Comparison of ENCODE assay signal across 8 cellular contexts in the genomic region with DNA sequence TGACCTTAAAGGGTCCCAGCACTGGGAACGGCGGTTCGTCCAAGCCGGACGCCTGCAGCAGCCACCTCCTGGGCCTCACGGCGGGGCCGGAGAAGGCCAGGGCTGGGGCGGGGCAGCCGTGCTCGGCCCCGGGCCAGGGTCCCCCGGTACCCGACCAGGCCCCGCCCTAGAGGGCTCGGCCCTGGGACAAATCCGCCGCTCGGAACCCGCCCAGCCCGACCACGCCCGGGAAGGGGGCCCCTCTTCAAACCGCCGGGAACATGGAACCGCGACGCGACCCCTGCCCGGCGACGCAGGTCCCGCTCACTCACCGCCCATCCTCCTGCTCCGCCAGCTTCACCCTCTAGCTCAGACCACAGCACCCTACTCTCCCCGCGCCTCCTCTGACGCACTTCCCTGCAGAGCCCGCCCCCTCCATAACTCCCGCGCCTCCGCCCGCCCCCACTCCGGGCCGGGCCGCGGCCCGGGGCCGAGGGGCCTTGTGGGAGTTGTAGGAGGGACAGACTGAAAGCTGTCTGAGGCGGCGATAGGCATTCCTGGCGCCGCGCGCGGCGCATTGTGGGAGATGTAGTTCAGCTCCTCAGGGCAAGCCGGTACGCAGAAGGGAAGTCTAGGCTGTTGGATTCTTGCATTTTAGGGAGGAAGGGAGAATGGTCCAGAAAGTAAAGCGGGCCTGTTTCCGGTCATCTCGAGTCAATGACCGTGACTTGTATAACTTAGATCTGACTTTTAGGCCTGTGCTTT. TPM values are rescaled to one million over a fixed set of nuclear protein-coding genes. Genes with fewer than 3 reads are reported as not detected.
DNase-seq lines count a peak whose midpoint lies in the region; ATAC-seq and TF ChIP-seq lines count a peak whose summit lies in the region.

A gene (minus strand): TSS at position 365 of the 744 bp plus-strand sequence. CDS start 1,478 bp downstream, outside the sequence.

- TF ChIP-seq CTCF in Panc1 (IDR thresholded peaks at IDR 0.05), result no peak

- ATAC-seq in GM21723 (IDR thresholded peaks at IDR 0.05; ENCODE audit: unreplicated experiment) (peak; percentile 89), Panc1 (peak; percentile 100)
- ATAC-seq in activated T-cell treated with anti-CD3 and anti-CD28 coated beads, Interleukin-2, amount 50 U/mL, for 4 hours, result peak; percentile 94 to 97

- H3K36me3 ChIP-seq in Panc1 (ENCODE audit: control insufficient read depth, insufficient read depth, low read length) (peaks cover 38% of the 10 kb centered on the region), esophagus (ENCODE audit: control insufficient read depth in 2 of 2, insufficient read depth in 2 of 2, low read length in 1 of 2) (peaks cover 0 to 3% of the 10 kb centered on the region in 2 donors), mucosa of stomach (ENCODE audit: control insufficient read depth, insufficient read depth, low read length) (no peaks in the 10 kb centered on the region)

- H3K27me3 ChIP-seq in Panc1 (ENCODE audit: control insufficient read depth, insufficient read depth, low read length) (no peaks in the 10 kb centered on the region), esophagus (ENCODE audit: control insufficient read depth in 1 of 2, insufficient read depth in 2 of 2, low read length in 2 of 2) (no peaks in the 10 kb centered on the region), mucosa of stomach (ENCODE audit: control insufficient read depth, insufficient read depth, low read length) (no peaks in the 10 kb centered on the region)

- WGBS in esophagus, 2 donors, result 1% methylated on average over 49 to 63 of the region's 63 CpGs

- in situ Hi-C loops in Panc1 (cut with HindIII; ENCODE audit: low pct_unique_long_range_greater_than_20kb, low sequenced_read_pairs), result no loop called here

- no peaks in the 10 kb centered on the region for H3K9me3 Mint-ChIP-seq in activated T-cell treated with anti-CD3 and anti-CD28 coated beads, Interleukin-2, amount 50 U/mL, for 4 hours

- H3K36me3 Mint-ChIP-seq in activated T-cell treated with anti-CD3 and anti-CD28 coated beads, Interleukin-2, amount 50 U/mL, for 4 hours (ENCODE audit: insufficient read depth), result peaks cover 40% of the 10 kb centered on the region

- BruUV-seq in Panc1 (replicated peaks; lab: Mats Ljungman, UMichigan), result no TSS peak

- peak within 1 kb of the TSS; percentile 77 to 98 for H3K4me3 ChIP-seq in Panc1 (ENCODE audit: low read depth in 2 of 2, low read length in 2 of 2)
- H3K4me3 ChIP-seq in esophagus (ENCODE audit: low read depth in 1 of 2, low read length in 2 of 2), result peak within 1 kb of the TSS; percentile 68 to 91
- peak within 1 kb of the TSS; percentile 37 for H3K4me3 ChIP-seq in mucosa of stomach (ENCODE audit: low read length)

- DNase-seq in DMS53 (lab: John Stamatoyannopoulos, UW) (peak; percentile 96), KG1 (lab: John Stamatoyannopoulos, UW) (peak; percentile 92), Panc1 (ENCODE audit: low read depth, low spot score) (peak; percentile 92)
- peak; percentile 93 for DNase-seq in activated T-cell treated with anti-CD3 and anti-CD28 coated beads, Interleukin-2, amount 50 U/mL, for 4 hours
- peak; percentile 86 to 88 for DNase-seq in stimulated activated CD8-positive, alpha-beta memory T cell treated with anti-CD3 and anti-CD28 coated beads, Interleukin-7, amount 100 ng/mL, for 1 hour (ENCODE audit: low read depth in 2 of 2)

- H3K4me3 Mint-ChIP-seq in activated T-cell treated with anti-CD3 and anti-CD28 coated beads, Interleukin-2, amount 50 U/mL, for 4 hours, result peak within 1 kb of the TSS; percentile 92

- H3K4me1 ChIP-seq in Panc1 (ENCODE audit: control insufficient read depth, insufficient read depth, low read length), result peaks cover 13% of the 10 kb centered on the region
- H3K4me1 ChIP-seq in esophagus (ENCODE audit: control insufficient read depth in 2 of 2, insufficient read depth in 2 of 2, low read length in 1 of 2), result peaks cover 3% of the 10 kb centered on the region in 2 donors
- H3K4me1 ChIP-seq in mucosa of stomach (ENCODE audit: control insufficient read depth, insufficient read depth, low read length), result no peaks in the 10 kb centered on the region

- CTCF ChIA-PET in Panc1 (lab: Charles Lee), result no interaction called here

- H3K9ac ChIP-seq in mucosa of stomach (ENCODE audit: low read length), result peak within 1 kb of the TSS; percentile 83

- intact Hi-C loops in Panc1 (cut with micrococcal nuclease; ENCODE audit: unreplicated experiment), result no loop called here

- POLR2A ChIA-PET in Panc1 (lab: Charles Lee), result no interaction called here

- H3K27ac ChIP-seq in Panc1 (ENCODE audit: low read length) (peak within 1 kb of the TSS; percentile 92), esophagus (ENCODE audit: low read depth in 2 of 2, low read length in 1 of 2) (peak within 1 kb of the TSS; percentile 98)

- H3K27me3 Mint-ChIP-seq in activated T-cell treated with anti-CD3 and anti-CD28 coated beads, Interleukin-2, amount 50 U/mL, for 4 hours (ENCODE audit: low read depth), result no peaks in the 10 kb centered on the region

- H3K4me1 Mint-ChIP-seq in activated T-cell treated with anti-CD3 and anti-CD28 coated beads, Interleukin-2, amount 50 U/mL, for 4 hours (ENCODE audit: low read depth), result peaks cover 47% of the 10 kb centered on the region

- H3K9me3 ChIP-seq in Panc1 (ENCODE audit: control insufficient read depth, insufficient read depth, low read depth, low read length) (no peaks in the 10 kb centered on the region), esophagus (ENCODE audit: control insufficient read depth in 2 of 2, insufficient read depth in 1 of 2, low read depth in 1 of 2, low read length in 1 of 2) (no peaks in the 10 kb centered on the region), mucosa of stomach (ENCODE audit: control insufficient read depth, low read length) (no peaks in the 10 kb centered on the region)

RNA-seq across cellular contexts. Expression of the gene that starts here (rescaled TPM):
- 77.3 TPM for total RNA-seq in Panc1 (2021; ENCODE audit: unreplicated experiment)
- polyA plus RNA-seq in Panc1 (2012; ENCODE audit: insufficient read length), result 73.1 TPM
- total RNA-seq in activated T-cell treated with anti-CD3 and anti-CD28 coated beads, Interleukin-2, amount 50 U/mL, for 4 hours, result 100 to 1,000 TPM; 222 to 249 (median 241) TPM
- 10 to 100 TPM; 62.8 to 82.5 TPM for polyA plus RNA-seq in esophagus

Comparison
In these comparisons a context has a peak if more than half of its experiments do, and no peak if none do; other contexts are left out.
1. Peak in every context shown above with its lines: DNase-seq, ATAC-seq, H3K4me3 ChIP-seq and H3K27ac ChIP-seq.
2. H3K4me3 ChIP-seq: peak in every context shown above with its lines; median percentile 88 in Panc1; 80 in esophagus; 37 in mucosa of stomach.